ENCODE assay signal across 8 cellular contexts in genomic region chr9:129884220-129885017, GRCh38. TPM values are rescaled to one million over a fixed set of nuclear protein-coding genes. Genes with fewer than 3 reads are reported as not detected.
DNase-seq lines count a peak whose midpoint lies in the region; ATAC-seq and TF ChIP-seq lines count a peak whose summit lies in the region.

No MANE protein-coding gene starts in this region.

- peak; percentile 34 for ATAC-seq in HG03460 (IDR thresholded peaks at IDR 0.05; ENCODE audit: unreplicated experiment)
- ATAC-seq in lower lobe of right lung: peak; percentile 87 to 89

- peak; percentile 74 for TF ChIP-seq POLR2A in GM19193 (IDR thresholded peaks at IDR 0.05; ENCODE audit: extremely low read depth, insufficient read depth, insufficient read length)

- H3K4me3 Mint-ChIP-seq in activated CD4-positive, alpha-beta memory T cell treated with anti-CD3 and anti-CD28 coated beads for 36 hours: peak overlapping the region; percentile 93

- WGBS in ectodermal cell, 2 experiments: 20 to 21% methylated on average over 24 of the region's 24 CpGs

- CTCF ChIA-PET in activated CD4-positive, alpha-beta memory T cell treated with anti-CD3 and anti-CD28 coated beads for 36 hours (lab: Charles Lee): interaction anchor here (0.8 to 2.6 kb wide), 27 partner anchors 10 to 358 kb away, joined by 3 to 23 read pairs (median 5); partner anchors contain the start of genes C9orf78, FNBP1, GPR107 and TOR1B

- H3K4me1 Mint-ChIP-seq in activated CD4-positive, alpha-beta memory T cell treated with anti-CD3 and anti-CD28 coated beads for 36 hours (ENCODE audit: low read depth): peaks cover 41% of the 10 kb centered on the region

- peak; percentile 75 for DNase-seq in AG10803 (ENCODE audit: low read depth)
- peak; percentile 67 for DNase-seq in NCI-H82 treated with DMSO at 0.1 percent for 48 hours (lab: John Stamatoyannopoulos, UW; ENCODE audit: unreplicated experiment)
- peak; percentile 98 for DNase-seq in activated CD4-positive, alpha-beta memory T cell treated with anti-CD3 and anti-CD28 coated beads for 36 hours
- DNase-seq in lower lobe of right lung: peak; percentile 96
- peak; percentile 88 to 93 (median 93) for DNase-seq in stimulated activated CD4-positive, alpha-beta T cell treated with anti-CD3 and anti-CD28 coated beads, TNF-alpha, amount 100 ng/mL, for 4 hours (ENCODE audit: low read depth in 3 of 3)

- peaks cover 29% of the 10 kb centered on the region for H3K36me3 Mint-ChIP-seq in activated CD4-positive, alpha-beta memory T cell treated with anti-CD3 and anti-CD28 coated beads for 36 hours

- H3K36me3 ChIP-seq in ectodermal cell (ENCODE audit: control insufficient read depth, insufficient read depth, low read length): peaks cover 3% of the 10 kb centered on the region
- H3K36me3 ChIP-seq in lower lobe of right lung: no peaks in the 10 kb centered on the region

- intact Hi-C loops in activated CD4-positive, alpha-beta memory T cell treated with anti-CD3 and anti-CD28 coated beads for 36 hours (cut with micrococcal nuclease): loop anchor here (1.0 to 5.0 kb wide), 5 partner anchors 15 to 1758 kb away; no protein-coding TSS in a partner anchor
- intact Hi-C loops in lower lobe of right lung (cut with DNase I): no loop called here

- H3K9me3 Mint-ChIP-seq in activated CD4-positive, alpha-beta memory T cell treated with anti-CD3 and anti-CD28 coated beads for 36 hours: peaks cover under 1% of the 10 kb centered on the region

- H3K27me3 ChIP-seq in ectodermal cell (ENCODE audit: control insufficient read depth, insufficient read depth, low read length, poor library complexity, severe bottlenecking) (no peaks in the 10 kb centered on the region), lower lobe of right lung (ENCODE audit: low read depth) (no peaks in the 10 kb centered on the region)

- no peaks in the 10 kb centered on the region for H3K9me3 ChIP-seq in ectodermal cell (ENCODE audit: control insufficient read depth, low read length)
- H3K9me3 ChIP-seq in lower lobe of right lung: no peaks in the 10 kb centered on the region

- H3K27me3 Mint-ChIP-seq in activated CD4-positive, alpha-beta memory T cell treated with anti-CD3 and anti-CD28 coated beads for 36 hours: no peaks in the 10 kb centered on the region

- POLR2A ChIA-PET in activated CD4-positive, alpha-beta memory T cell treated with anti-CD3 and anti-CD28 coated beads for 36 hours (lab: Charles Lee): interaction anchor here (0.7 to 4.7 kb wide), 9 partner anchors 11 to 169 kb away, joined by 3 to 76 read pairs (median 8); partner anchors contain the start of genes FNBP1 and GPR107

- H3K27ac ChIP-seq in ectodermal cell (ENCODE audit: insufficient read depth, low read depth, low read length, poor library complexity, severe bottlenecking): peak overlapping the region; percentile 19
- H3K27ac ChIP-seq in lower lobe of right lung: peak overlapping the region; percentile 87

- peaks cover 12% of the 10 kb centered on the region for H3K4me1 ChIP-seq in ectodermal cell (ENCODE audit: control insufficient read depth, insufficient read depth, low read length)
- peaks cover 56% of the 10 kb centered on the region for H3K4me1 ChIP-seq in lower lobe of right lung

- H3K4me3 ChIP-seq in AG10803 (ENCODE audit: low read length): peak overlapping the region; percentile 32
- H3K4me3 ChIP-seq in ectodermal cell (ENCODE audit: insufficient read depth, low read depth, low read length): peak overlapping the region; percentile 14
- H3K4me3 ChIP-seq in lower lobe of right lung: peak overlapping the region; percentile 55

- peak overlapping the region; percentile 97 for H3K27ac Mint-ChIP-seq in activated CD4-positive, alpha-beta memory T cell treated with anti-CD3 and anti-CD28 coated beads for 36 hours

- TF ChIP-seq CTCF in AG10803 (conservative IDR thresholded peaks at IDR 0.05; ENCODE audit: low read length): no peak
- TF ChIP-seq CTCF in lower lobe of right lung (IDR thresholded peaks at IDR 0.05): no peak

RNA-seq across cellular contexts. Expression of gene USP20, which starts 49.2 kb away (rescaled TPM):
- 10 to 100 TPM; 51.6 to 55.3 TPM for total RNA-seq in activated CD4-positive, alpha-beta memory T cell treated with anti-CD3 and anti-CD28 coated beads for 36 hours
- 27.8 TPM for polyA plus RNA-seq in ectodermal cell (2013, experiment 1 of 4)
- 26.1 TPM for polyA plus RNA-seq in ectodermal cell (2013, experiment 2 of 4)
- 20.7 TPM for polyA plus RNA-seq in ectodermal cell (2013, experiment 3 of 4)
- polyA plus RNA-seq in ectodermal cell (2013, experiment 4 of 4): 22.8 TPM
- total RNA-seq in lower lobe of right lung: 27.0 TPM

RNA-seq across cellular contexts. Expression of gene C9orf78, which starts 49.3 kb away (rescaled TPM):
- total RNA-seq in activated CD4-positive, alpha-beta memory T cell treated with anti-CD3 and anti-CD28 coated beads for 36 hours: 10 to 100 TPM; 43.6 to 47.0 TPM
- 56.0 TPM for polyA plus RNA-seq in ectodermal cell (2013, experiment 1 of 4)
- polyA plus RNA-seq in ectodermal cell (2013, experiment 2 of 4): 55.0 TPM
- 44.1 TPM for polyA plus RNA-seq in ectodermal cell (2013, experiment 3 of 4)
- polyA plus RNA-seq in ectodermal cell (2013, experiment 4 of 4): 51.2 TPM
- total RNA-seq in lower lobe of right lung: 42.0 TPM

Comparison
In these comparisons a context has a peak if more than half of its experiments do, and no peak if none do; other contexts are left out.
1. Peak in every context shown above with its lines: DNase-seq, ATAC-seq, H3K4me3 ChIP-seq and H3K27ac ChIP-seq.